15 cellular contexts compared by ENCODE assay signal in the genomic region with DNA sequence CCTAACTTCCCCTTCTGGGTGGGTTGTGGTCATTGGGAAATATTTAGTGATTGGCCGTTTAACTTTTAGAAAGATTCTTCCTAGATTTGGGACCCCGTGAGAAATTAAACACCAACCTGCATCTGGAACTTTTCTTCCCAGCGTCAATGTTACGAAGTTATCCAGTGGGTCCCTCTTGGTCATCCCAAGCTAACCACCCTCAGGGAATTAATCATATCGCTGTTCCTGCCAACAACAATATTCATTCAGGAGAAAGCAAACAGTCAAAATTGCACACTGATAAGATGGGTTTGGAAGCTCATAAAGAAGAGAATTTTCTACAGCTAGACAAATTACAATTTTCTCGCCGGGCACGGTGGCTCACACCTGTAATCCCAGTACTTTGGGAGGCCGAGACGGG.
"Had no signal": no experiment of that assay in that cellular context is flagged by ENCODE, and none has a peak within 500 bp of the region (broad histone marks: within the 10 kb centered on the region; RNA-seq: fewer than 3 reads in every experiment).

No MANE protein-coding gene starts in this region.

- H3K4me3 ChIP-seq: colonic mucosa, lower lobe of right lung, smooth muscle cell, tibial artery, vagina had no signal

- H3K9me3 ChIP-seq: colonic mucosa, lower lobe of right lung, tibial artery, vagina had no signal

- H3K36me3 ChIP-seq: colonic mucosa, lower lobe of right lung, tibial artery, vagina had no signal

- H3K4me1 ChIP-seq: colonic mucosa, lower lobe of right lung had no signal

- DNase-seq: activated CD4-positive, alpha-beta T cell treated with anti-CD3 and anti-CD28 coated beads, Interleukin-2, amount 50 U/mL, for 4 hours; activated CD4-positive, CD25-positive, alpha-beta regulatory T cell treated with anti-CD3 and anti-CD28 coated beads, Interleukin-2, amount 50 U/mL, for 72 hours; activated effector memory CD4-positive, alpha-beta T cell treated with Interleukin-2 at 50 U/mL for 16 hours; activated T-cell treated with anti-CD3 and anti-CD28 coated beads, Interleukin-2, amount 50 U/mL, for 24 hours; amniotic stem cell; colonic mucosa; effector CD4-positive, alpha-beta T cell; left cardiac atrium; lower lobe of right lung; midbrain; naive B cell; right cardiac atrium; tibial artery had no signal

- H3K27me3 ChIP-seq: colonic mucosa, tibial artery, vagina had no signal

- H3K27ac ChIP-seq: colonic mucosa, lower lobe of right lung, tibial artery, vagina had no signal
